In genomic region chr14:59251811-59252771, GRCh38 we compare ENCODE assay signal across 15 cellular contexts.
A peak's percentile ranks its signal among the peaks of the same experiment; 100 is the strongest.
DNase-seq lines count a peak whose midpoint lies in the region; FAIRE-seq and TF ChIP-seq lines count a peak whose summit lies in the region.
"Had no signal": no experiment of that assay in that cellular context is flagged by ENCODE, and none has a peak within 500 bp of the region (broad histone marks: within the 10 kb centered on the region; RNA-seq: fewer than 3 reads in every experiment).

No MANE protein-coding gene starts in this region.

- H3K9ac ChIP-seq in neuronal stem cell (ENCODE audit: low read depth, low read length, poor library complexity), result no peak overlapping the region

- H4K8ac ChIP-seq in neuronal stem cell (ENCODE audit: low read depth, low read length), result no peak overlapping the region

- H3K14ac ChIP-seq in neuronal stem cell (ENCODE audit: low read length), result no peak overlapping the region

- H2BK12ac ChIP-seq in neuronal stem cell (ENCODE audit: low read length), result no peak overlapping the region

- no peak overlapping the region for H3K23ac ChIP-seq in neuronal stem cell (ENCODE audit: low read depth, low read length, poor library complexity)

- no peaks in the 10 kb centered on the region for H3K79me1 ChIP-seq in neuronal stem cell (ENCODE audit: low read depth, low read length)

- no peak overlapping the region for H2AK5ac ChIP-seq in neuronal stem cell (ENCODE audit: low read depth, low read length)

- no peak overlapping the region for H3K18ac ChIP-seq in neuronal stem cell (ENCODE audit: low read length)

- H3K27me3 ChIP-seq in esophagus muscularis mucosa (no peaks in the 10 kb centered on the region), neuronal stem cell (ENCODE audit: control insufficient read depth in 3 of 3, insufficient read depth in 3 of 3, low read depth in 1 of 3, low read length in 3 of 3) (no peaks in the 10 kb centered on the region)
- H3K27me3 ChIP-seq: thyroid gland had no signal

- peak in 2 of 3 experiments; percentile 36 to 69 for DNase-seq in NCI-H1417 (lab: John Stamatoyannopoulos, UW)
- DNase-seq in NCI-H1417 treated with DMSO at 0.1 percent for 48 hours (lab: John Stamatoyannopoulos, UW), result no peak
- DNase-seq in NCI-H69 (lab: John Stamatoyannopoulos, UW), result peak; percentile 93
- no peak for DNase-seq in esophagus muscularis mucosa (ENCODE audit: extremely low spot score)
- DNase-seq in renal cortical epithelial cell (ENCODE audit: low read depth), result peak; percentile 75
- DNase-seq in GM19239 (ENCODE audit: insufficient read length, low spot score), result no peak
- no peak for DNase-seq in neuronal stem cell (ENCODE audit: low spot score)
- DNase-seq in OCI-M1 (lab: John Stamatoyannopoulos, UW), result no peak
- DNase-seq: activated CD4-positive, alpha-beta T cell treated with anti-CD3 and anti-CD28 coated beads, Interleukin-2, amount 50 U/mL, for 48 hours; COR-L47; NCI-H2171 treated with DMSO at 0.1 percent for 48 hours; occipital lobe; thyroid gland had no signal

- no peak for TF ChIP-seq POLR2A in esophagus muscularis mucosa (IDR thresholded peaks at IDR 0.05; ENCODE audit: low read depth)

- H2BK5ac ChIP-seq in neuronal stem cell (ENCODE audit: low read length), result no peak overlapping the region

- FAIRE-seq in GM19239 (lab: Jason Lieb, UNC), result no peak
- FAIRE-seq: endometrium had no signal

- no peak overlapping the region for H3K4me3 ChIP-seq in esophagus muscularis mucosa
- no peak overlapping the region for H3K4me3 ChIP-seq in neuronal stem cell (ENCODE audit: low read length in 2 of 2)
- H3K4me3 ChIP-seq: thyroid gland had no signal

- 74% methylated on average over 5 of the region's 5 CpGs for WGBS in esophagus muscularis mucosa
- no CpG with 5 or more reads among the region's 5 CpGs for WGBS in neuronal stem cell (ENCODE audit: extremely low coverage in 2 of 2, insufficient read length in 2 of 2, insufficient replicate concordance in 1 of 2), 2 donors

- H3K4ac ChIP-seq in neuronal stem cell (ENCODE audit: low read length), result no peak overlapping the region

- H3K36me3 ChIP-seq in esophagus muscularis mucosa (no peaks in the 10 kb centered on the region), neuronal stem cell (replicated peaks in 1 of 2; ENCODE audit: control insufficient read depth in 2 of 2, insufficient read depth in 2 of 2, low read length in 2 of 2) (no peaks in the 10 kb centered on the region)
- H3K36me3 ChIP-seq: thyroid gland had no signal

- H2AFZ ChIP-seq in neuronal stem cell (ENCODE audit: low read length), result no peak overlapping the region

- H3K9me3 ChIP-seq in esophagus muscularis mucosa (no peaks in the 10 kb centered on the region), neuronal stem cell (replicated peaks in 1 of 2; ENCODE audit: control insufficient read depth in 2 of 2, insufficient read depth in 1 of 2, low read depth in 1 of 2, low read length in 2 of 2) (peaks cover 0 to 4% of the 10 kb centered on the region in 2 donors)
- H3K9me3 ChIP-seq: thyroid gland had no signal

- no peak overlapping the region for H2BK120ac ChIP-seq in neuronal stem cell (ENCODE audit: low read depth, low read length)

- peak overlapping the region; percentile 86 to 88 (median 86) for H3K27ac ChIP-seq in esophagus muscularis mucosa (replicated peaks in 1 of 4)
- no peak overlapping the region for H3K27ac ChIP-seq in neuronal stem cell (replicated peaks; ENCODE audit: low read length)
- H3K27ac ChIP-seq: 22Rv1 had no signal

- H3K4me1 ChIP-seq in esophagus muscularis mucosa, result peaks cover 73 to 100% (median 92%) of the 10 kb centered on the region in 4 donors
- H3K4me1 ChIP-seq in neuronal stem cell (ENCODE audit: control insufficient read depth in 2 of 2, insufficient read depth in 1 of 2, low read depth in 1 of 2, low read length in 2 of 2), result peaks cover 5 to 6% of the 10 kb centered on the region in 2 donors

- no peak overlapping the region for H2BK15ac ChIP-seq in neuronal stem cell (ENCODE audit: low read length)

- intact Hi-C loops in esophagus muscularis mucosa (cut with DNase I), result no loop called here

- TF ChIP-seq EP300 in esophagus muscularis mucosa (IDR thresholded peaks at IDR 0.05), result no peak

- TF ChIP-seq CTCF in esophagus muscularis mucosa (IDR thresholded peaks at IDR 0.05), result no peak

- H4K91ac ChIP-seq in neuronal stem cell (ENCODE audit: low read depth, low read length, poor library complexity), result no peak overlapping the region

- no peak overlapping the region for H3K4me2 ChIP-seq in neuronal stem cell (ENCODE audit: insufficient read depth, low read length, poor library complexity, severe bottlenecking)

Comparison
In these comparisons a context has a peak if more than half of its experiments do, and no peak if none do; other contexts are left out.
1. DNase-seq: peak in NCI-H1417 (2 of 3), NCI-H69 (single experiment) and renal cortical epithelial cell (single experiment); none in NCI-H1417 treated with DMSO at 0.1 percent for 48 hours (single experiment), esophagus muscularis mucosa (single experiment), GM19239 (single experiment), neuronal stem cell (single experiment) and OCI-M1 (single experiment).